ENCODE assay signal across 8 cellular contexts in the genomic region with DNA sequence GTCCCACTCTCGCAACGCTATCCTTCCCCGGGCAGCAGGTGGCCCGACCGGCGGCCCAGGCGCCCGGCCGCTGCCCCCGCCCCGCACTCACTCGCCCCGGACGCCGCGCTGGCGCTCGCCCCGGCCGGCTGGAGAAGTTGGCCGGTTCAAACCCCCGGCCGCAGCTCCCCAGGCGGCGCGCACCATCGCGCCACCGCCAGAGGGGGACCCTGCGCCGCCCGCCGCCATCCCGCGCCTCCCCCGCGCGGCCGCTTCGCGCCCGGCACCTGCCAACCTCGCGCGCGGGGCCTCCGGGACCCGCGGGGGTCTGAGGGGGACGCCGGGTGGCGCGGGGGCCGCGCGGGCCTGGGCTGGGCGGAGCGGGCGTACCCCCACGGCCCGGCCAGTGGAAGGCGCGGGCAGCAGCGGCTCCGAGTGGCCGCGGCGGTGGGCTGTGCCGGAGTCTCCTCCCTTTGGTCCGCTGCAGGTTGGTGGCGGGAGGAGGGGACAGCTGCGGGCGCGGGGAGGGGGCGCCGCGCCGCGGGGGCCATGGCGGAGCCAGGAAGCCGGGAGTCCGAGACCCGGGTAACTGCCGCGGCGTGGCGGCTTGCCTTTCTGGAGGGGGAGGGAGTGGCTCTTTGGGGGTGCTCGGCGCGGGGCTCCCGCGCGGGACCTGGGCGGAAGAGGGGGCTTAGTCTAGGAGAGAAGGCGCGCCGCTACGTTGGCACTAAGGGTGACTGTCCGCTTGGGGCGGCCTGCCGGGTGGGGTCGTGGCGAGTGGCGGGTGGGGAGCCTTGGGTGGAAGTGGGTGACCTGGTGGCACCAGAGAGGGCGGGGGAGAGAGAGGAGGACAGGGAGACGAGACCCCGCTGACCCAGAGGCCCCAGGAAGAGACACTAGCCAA. TPM values are rescaled to one million over a fixed set of nuclear protein-coding genes. Genes with fewer than 3 reads are reported as not detected.
DNase-seq lines count a peak whose midpoint lies in the region; ATAC-seq, FAIRE-seq and TF ChIP-seq lines count a peak whose summit lies in the region.

TSS of gene MPST (plus strand) at position 434 of the 883 bp plus-strand sequence. CDS start at position 529, 95 bp downstream.
TSS of gene TST (minus strand) at position 139 of the 883 bp plus-strand sequence. CDS start 715 bp downstream, outside the sequence.

- BruUV-seq in endothelial cell of umbilical vein (replicated peaks; lab: Mats Ljungman, UMichigan): no TSS peak

- peaks cover 28% of the 10 kb centered on the region for H3K79me2 ChIP-seq in endothelial cell of umbilical vein (ENCODE audit: control insufficient read depth, insufficient read depth, low read length)

- H3K36me3 Mint-ChIP-seq in activated CD8-positive, alpha-beta T cell treated with anti-CD3 and anti-CD28 coated beads for 36 hours (ENCODE audit: low read depth): no peaks in the 10 kb centered on the region
- no peaks in the 10 kb centered on the region for H3K36me3 Mint-ChIP-seq in stimulated activated naive B cell treated with anti-CD40 and anti-IgM and Interleukin-4, amounts not matched to agents 10 μg/mL and 1 μg/mL and 100 μg/mL, for 72 hours

- peak within 1 kb of the TSS; percentile 91 for H3K27ac ChIP-seq in endothelial cell of umbilical vein (ENCODE audit: insufficient read depth, low read depth, low read length)

- CTCF ChIA-PET in activated CD8-positive, alpha-beta T cell treated with anti-CD3 and anti-CD28 coated beads for 36 hours (lab: Charles Lee): interaction anchor here (0.9 to 3.0 kb wide), 14 partner anchors 8 to 243 kb away, joined by 3 to 10 read pairs (median 4); partner anchors contain the start of gene IFT27
- CTCF ChIA-PET in endothelial cell of umbilical vein (lab: Charles Lee): interaction anchor here (0.8 to 6.7 kb wide), 12 partner anchors 9 to 238 kb away, joined by 3 to 57 read pairs (median 4); partner anchors contain the start of gene KCTD17

- peak within 1 kb of the TSS; percentile 53 for H2AFZ ChIP-seq in endothelial cell of umbilical vein (ENCODE audit: low read depth, low read length)

- peak within 1 kb of the TSS; percentile 82 for H3K9ac ChIP-seq in endothelial cell of umbilical vein (replicated peaks; ENCODE audit: extremely low read depth, insufficient read depth, low read length)

- H4K20me1 ChIP-seq in endothelial cell of umbilical vein (replicated peaks; ENCODE audit: control insufficient read depth, extremely low read depth, insufficient read depth, low read length): no peaks in the 10 kb centered on the region

- POLR2A ChIA-PET in activated CD8-positive, alpha-beta T cell treated with anti-CD3 and anti-CD28 coated beads for 36 hours (lab: Charles Lee): interaction anchor here (0.8 to 2.0 kb wide), 5 partner anchors 13 to 243 kb away, joined by 3 to 6 read pairs (median 3); partner anchors contain the start of gene IFT27
- POLR2A ChIA-PET in endothelial cell of umbilical vein (lab: Charles Lee): no interaction called here

- peaks cover 12% of the 10 kb centered on the region for H3K4me1 ChIP-seq in endothelial cell of umbilical vein (ENCODE audit: control insufficient read depth, extremely low read depth, insufficient read depth, low read length)

- intact Hi-C loops in activated CD8-positive, alpha-beta T cell treated with anti-CD3 and anti-CD28 coated beads for 36 hours (cut with micrococcal nuclease): no loop called here
- intact Hi-C loops in endothelial cell of umbilical vein (cut with micrococcal nuclease): loop anchor here (2.0 kb wide), 1 partner anchor 21 kb away; no protein-coding TSS in a partner anchor

- no peaks in the 10 kb centered on the region for H3K9me1 ChIP-seq in endothelial cell of umbilical vein (replicated peaks; ENCODE audit: control insufficient read depth, extremely low read depth, insufficient read depth, low read length)

- peak within 1 kb of the TSS; percentile 81 for H3K4me3 Mint-ChIP-seq in activated CD8-positive, alpha-beta T cell treated with anti-CD3 and anti-CD28 coated beads for 36 hours
- peak within 1 kb of the TSS; percentile 89 to 96 for H3K4me3 Mint-ChIP-seq in stimulated activated naive B cell treated with anti-CD40 and anti-IgM and Interleukin-4, amounts not matched to agents 10 μg/mL and 1 μg/mL and 100 μg/mL, for 72 hours

- H3K9me3 ChIP-seq in endothelial cell of umbilical vein (replicated peaks; ENCODE audit: control insufficient read depth, insufficient read depth, low read length): no peaks in the 10 kb centered on the region

- H3K36me3 ChIP-seq in endothelial cell of umbilical vein (ENCODE audit: control insufficient read depth in 2 of 2, extremely low read depth in 1 of 2, insufficient read depth in 2 of 2, low read length in 2 of 2): peaks cover 2 to 8% of the 10 kb centered on the region in 2 experiments

- dilution Hi-C loops in endothelial cell of umbilical vein (cut with MboI; ENCODE audit: extremely low pct_ligation_motif_present, low sequenced_read_pairs): no loop called here

- peak; percentile 79 for FAIRE-seq in endothelial cell of umbilical vein (lab: Jason Lieb, UNC)

- no peaks in the 10 kb centered on the region for H3K9me3 Mint-ChIP-seq in activated CD8-positive, alpha-beta T cell treated with anti-CD3 and anti-CD28 coated beads for 36 hours
- H3K9me3 Mint-ChIP-seq in stimulated activated naive B cell treated with anti-CD40 and anti-IgM and Interleukin-4, amounts not matched to agents 10 μg/mL and 1 μg/mL and 100 μg/mL, for 72 hours: no peaks in the 10 kb centered on the region

- H3K4me3 ChIP-seq in endothelial cell of umbilical vein (replicated peaks in 1 of 3; ENCODE audit: insufficient read depth in 1 of 3, low read depth in 1 of 3, low read length in 3 of 3): peak within 1 kb of the TSS; percentile 74 to 89 (median 86)

- peak; percentile 45 for TF ChIP-seq POLR2A in endothelial cell of umbilical vein (IDR thresholded peaks at IDR 0.05; ENCODE audit: low read depth, low read length)

- H3K4me2 ChIP-seq in endothelial cell of umbilical vein (ENCODE audit: insufficient read depth, low read length): peak within 1 kb of the TSS; percentile 94

- H3K27me3 ChIP-seq in endothelial cell of umbilical vein (ENCODE audit: control insufficient read depth in 2 of 2, insufficient read depth in 2 of 2, low read length in 2 of 2): no peaks in the 10 kb centered on the region

- DNase-seq in NCI-H345 (lab: John Stamatoyannopoulos, UW) (peak; percentile 58), NCI-H345 treated with DMSO at 0.1 percent for 48 hours (lab: John Stamatoyannopoulos, UW; ENCODE audit: unreplicated experiment) (no peak), NCI-H2227 treated with DMSO at 0.1 percent for 48 hours (lab: John Stamatoyannopoulos, UW) (peak; percentile 51), endothelial cell of umbilical vein (ENCODE audit: low read depth, low spot score) (peak; percentile 69), mesenteric fat pad (ENCODE audit: low spot score) (no peak)
- peak; percentile 31 for DNase-seq in activated CD8-positive, alpha-beta T cell treated with anti-CD3 and anti-CD28 coated beads for 36 hours
- DNase-seq in stimulated activated naive B cell treated with anti-CD40 and anti-IgM and Interleukin-4, amounts not matched to agents 10 μg/mL and 1 μg/mL and 100 μg/mL, for 72 hours: peak; percentile 43

- H3K4me1 Mint-ChIP-seq in activated CD8-positive, alpha-beta T cell treated with anti-CD3 and anti-CD28 coated beads for 36 hours (ENCODE audit: low read depth): peaks cover 6% of the 10 kb centered on the region
- H3K4me1 Mint-ChIP-seq in stimulated activated naive B cell treated with anti-CD40 and anti-IgM and Interleukin-4, amounts not matched to agents 10 μg/mL and 1 μg/mL and 100 μg/mL, for 72 hours: peaks cover 8 to 32% of the 10 kb centered on the region in 2 donors

- H3K27me3 Mint-ChIP-seq in activated CD8-positive, alpha-beta T cell treated with anti-CD3 and anti-CD28 coated beads for 36 hours: peaks cover 21% of the 10 kb centered on the region
- no peaks in the 10 kb centered on the region for H3K27me3 Mint-ChIP-seq in stimulated activated naive B cell treated with anti-CD40 and anti-IgM and Interleukin-4, amounts not matched to agents 10 μg/mL and 1 μg/mL and 100 μg/mL, for 72 hours

- peak; percentile 72 for ATAC-seq in HG02759 (IDR thresholded peaks at IDR 0.05; ENCODE audit: unreplicated experiment)
- peak; percentile 73 for ATAC-seq in activated CD8-positive, alpha-beta T cell treated with anti-CD3 and anti-CD28 coated beads for 36 hours
- peak; percentile 84 to 88 for ATAC-seq in stimulated activated naive B cell treated with anti-CD40 and anti-IgM and Interleukin-4, amounts not matched to agents 10 μg/mL and 1 μg/mL and 100 μg/mL, for 72 hours (replicated peaks)

- peak within 1 kb of the TSS; percentile 69 for H3K27ac Mint-ChIP-seq in activated CD8-positive, alpha-beta T cell treated with anti-CD3 and anti-CD28 coated beads for 36 hours
- H3K27ac Mint-ChIP-seq in stimulated activated naive B cell treated with anti-CD40 and anti-IgM and Interleukin-4, amounts not matched to agents 10 μg/mL and 1 μg/mL and 100 μg/mL, for 72 hours: peak within 1 kb of the TSS; percentile 86

- TF ChIP-seq CTCF in activated CD8-positive, alpha-beta T cell treated with anti-CD3 and anti-CD28 coated beads for 36 hours (IDR thresholded peaks at IDR 0.05): peak; percentile 6
- TF ChIP-seq CTCF in endothelial cell of umbilical vein (IDR thresholded peaks at IDR 0.05; ENCODE audit: extremely low read depth in 1 of 2, insufficient read depth in 1 of 2, low read depth in 1 of 2, low read length in 2 of 2): peak in 1 of 2 donors; percentile 8

RNA-seq across cellular contexts. Expression of gene MPST, which starts in this region (rescaled TPM):
- 1 to 10 TPM; 8.5 to 9.1 TPM for total RNA-seq in activated CD8-positive, alpha-beta T cell treated with anti-CD3 and anti-CD28 coated beads for 36 hours
- total RNA-seq in endothelial cell of umbilical vein (87.3 and 93.2 TPM in 2 replicates), mesenteric fat pad (63.8 TPM)
- 124 and 185 TPM in 2 replicates for polyA plus RNA-seq in endothelial cell of umbilical vein
- polyA plus RNA-seq in endothelial cell of umbilical vein (2011; cell fraction: cytosol; rRNA removed): 63.5 and 102 TPM in 2 replicates
- 54.7 and 63.6 TPM in 2 replicates for polyA plus RNA-seq in endothelial cell of umbilical vein (2011; cell fraction: nucleus; rRNA removed)
- polyA plus RNA-seq in endothelial cell of umbilical vein (2012): 43.2 and 74.8 TPM in 2 replicates
- polyA minus RNA-seq in endothelial cell of umbilical vein: 27.7 and 39.2 TPM in 2 replicates
- polyA minus RNA-seq in endothelial cell of umbilical vein (2011; cell fraction: cytosol; rRNA and poly(A)+ RNA removed): 44.9 TPM
- 11.0 and 16.4 TPM in 2 replicates for polyA minus RNA-seq in endothelial cell of umbilical vein (2011; cell fraction: nucleus; rRNA and poly(A)+ RNA removed)

RNA-seq across cellular contexts. Expression of gene TST, which starts in this region (rescaled TPM):
- total RNA-seq in activated CD8-positive, alpha-beta T cell treated with anti-CD3 and anti-CD28 coated beads for 36 hours: 1 to 10 TPM; 1.2 to 1.8 TPM
- 38.0 and 39.2 TPM in 2 replicates for total RNA-seq in endothelial cell of umbilical vein
- 95.1 and 116 TPM in 2 replicates for polyA plus RNA-seq in endothelial cell of umbilical vein
- 54.2 and 72.2 TPM in 2 replicates for polyA plus RNA-seq in endothelial cell of umbilical vein (2011; cell fraction: cytosol; rRNA removed)
- polyA plus RNA-seq in endothelial cell of umbilical vein (2011; cell fraction: nucleus; rRNA removed): 22.6 and 25.7 TPM in 2 replicates
- 37.0 and 52.2 TPM in 2 replicates for polyA plus RNA-seq in endothelial cell of umbilical vein (2012)
- polyA minus RNA-seq in endothelial cell of umbilical vein: 23.0 and 23.8 TPM in 2 replicates
- polyA minus RNA-seq in endothelial cell of umbilical vein (2011; cell fraction: cytosol; rRNA and poly(A)+ RNA removed): 24.3 TPM
- 5.5 and 9.4 TPM in 2 replicates for polyA minus RNA-seq in endothelial cell of umbilical vein (2011; cell fraction: nucleus; rRNA and poly(A)+ RNA removed)
- total RNA-seq in mesenteric fat pad: 58.5 TPM

Comparison
In these comparisons a context has a peak if more than half of its experiments do, and no peak if none do; other contexts are left out.
1. RNA of gene TST (total RNA-seq): 58.5 TPM in mesenteric fat pad (single experiment) and 38.0 to 39.2 TPM in endothelial cell of umbilical vein; 1.2 to 1.8 TPM in activated CD8-positive, alpha-beta T cell treated with anti-CD3 and anti-CD28 coated beads for 36 hours; every median in the first group is over 10 times any median in the second.
2. DNase-seq: peak in NCI-H345 (single experiment), NCI-H2227 treated with DMSO at 0.1 percent for 48 hours (single experiment), activated CD8-positive, alpha-beta T cell treated with anti-CD3 and anti-CD28 coated beads for 36 hours (single experiment), endothelial cell of umbilical vein (single experiment) and stimulated activated naive B cell treated with anti-CD40 and anti-IgM and Interleukin-4, amounts not matched to agents 10 μg/mL and 1 μg/mL and 100 μg/mL, for 72 hours (single experiment); none in NCI-H345 treated with DMSO at 0.1 percent for 48 hours (single experiment) and mesenteric fat pad (single experiment).
3. Peak in every context shown above with its lines, with median percentiles within 50 percentile points of each other: ATAC-seq.